11 cellular contexts compared by ENCODE assay signal in genomic region chr1:89907669-89908293, GRCh38.
A peak's percentile ranks its signal among the peaks of the same experiment; 100 is the strongest.
DNase-seq lines count a peak whose midpoint lies in the region; ATAC-seq and TF ChIP-seq lines count a peak whose summit lies in the region.
"Had no signal": no experiment of that assay in that cellular context is flagged by ENCODE, and none has a peak within 500 bp of the region (broad histone marks: within the 10 kb centered on the region; RNA-seq: fewer than 3 reads in every experiment).

No MANE protein-coding gene starts in this region.

- DNase-seq in heart right ventricle (no peak), left ventricle myocardium superior (no peak), RWPE1 (ENCODE audit: low spot score) (peak; percentile 64), fibroblast of mammary gland (ENCODE audit: low read depth) (peak; percentile 82), stromal cell of bone marrow (ENCODE audit: low read depth) (peak; percentile 57), NCI-H69 (lab: John Stamatoyannopoulos, UW) (no peak)
- DNase-seq: activated CD4-positive, alpha-beta T cell treated with anti-CD3 and anti-CD28 coated beads, Interleukin-2, amount 50 U/mL, for 4 hours; NCI-H524; pancreas had no signal

- WGBS in heart right ventricle, 2 donors, result 88 to 92% methylated on average over 2 of the region's 2 CpGs

- no peaks in the 10 kb centered on the region for H3K27me3 ChIP-seq in heart right ventricle
- H3K27me3 ChIP-seq: pancreas had no signal

- H3K4me3 ChIP-seq in heart right ventricle (no peak overlapping the region), fibroblast of mammary gland (ENCODE audit: control insufficient read depth, low read depth, low read length) (no peak overlapping the region)
- H3K4me3 ChIP-seq: pancreas had no signal

- TF ChIP-seq CTCF in heart right ventricle (IDR thresholded peaks at IDR 0.05) (no peak), RWPE1 (conservative IDR thresholded peaks at IDR 0.05; ENCODE audit: low read depth) (no peak), fibroblast of mammary gland (conservative IDR thresholded peaks at IDR 0.05; ENCODE audit: control insufficient read depth, insufficient read depth, low read depth, low read length) (no peak)

- no peaks in the 10 kb centered on the region for H3K36me3 ChIP-seq in heart right ventricle
- H3K36me3 ChIP-seq: pancreas had no signal

- CTCF ChIA-PET in RWPE1 (lab: Yijun Ruan, JAX), result no interaction called here

- intact Hi-C loops in heart right ventricle (cut with DNase I) (loop anchor here in 5 of 10 donors (5.0 to 10.0 kb wide), 3 partner anchors 50 to 65 kb away; no protein-coding TSS in a partner anchor), left ventricle myocardium superior (cut with micrococcal nuclease) (no loop called here)

- POLR2A ChIA-PET in RWPE1 (lab: Yijun Ruan, JAX; ENCODE audit: low non-redundant PET), result no interaction called here

- H3K27ac ChIP-seq in heart right ventricle, result peak overlapping the region in 8 of 10 donors; percentile 11 to 79 (median 62)
- H3K27ac ChIP-seq in RWPE1, result no peak overlapping the region

- H3K9me3 ChIP-seq in heart right ventricle, result no peaks in the 10 kb centered on the region
- H3K9me3 ChIP-seq: pancreas had no signal

- ATAC-seq in heart right ventricle, result no peak
- ATAC-seq in left ventricle myocardium superior, result no peak
- ATAC-seq in GM21717 (IDR thresholded peaks at IDR 0.05; ENCODE audit: unreplicated experiment), result no peak
- ATAC-seq in GM21528 (IDR thresholded peaks at IDR 0.05; ENCODE audit: low FRiP score, unreplicated experiment), result no peak

- peaks cover 12 to 83% (median 72%) of the 10 kb centered on the region in 9 donors for H3K4me1 ChIP-seq in heart right ventricle

Comparison
In these comparisons a context has a peak if more than half of its experiments do, and no peak if none do; other contexts are left out.
1. DNase-seq: peak in RWPE1 (single experiment), fibroblast of mammary gland (single experiment) and stromal cell of bone marrow (single experiment); none in heart right ventricle (0 of 2), left ventricle myocardium superior (single experiment) and NCI-H69 (single experiment).